1 cellular context compared by ENCODE assay signal in the genomic region with DNA sequence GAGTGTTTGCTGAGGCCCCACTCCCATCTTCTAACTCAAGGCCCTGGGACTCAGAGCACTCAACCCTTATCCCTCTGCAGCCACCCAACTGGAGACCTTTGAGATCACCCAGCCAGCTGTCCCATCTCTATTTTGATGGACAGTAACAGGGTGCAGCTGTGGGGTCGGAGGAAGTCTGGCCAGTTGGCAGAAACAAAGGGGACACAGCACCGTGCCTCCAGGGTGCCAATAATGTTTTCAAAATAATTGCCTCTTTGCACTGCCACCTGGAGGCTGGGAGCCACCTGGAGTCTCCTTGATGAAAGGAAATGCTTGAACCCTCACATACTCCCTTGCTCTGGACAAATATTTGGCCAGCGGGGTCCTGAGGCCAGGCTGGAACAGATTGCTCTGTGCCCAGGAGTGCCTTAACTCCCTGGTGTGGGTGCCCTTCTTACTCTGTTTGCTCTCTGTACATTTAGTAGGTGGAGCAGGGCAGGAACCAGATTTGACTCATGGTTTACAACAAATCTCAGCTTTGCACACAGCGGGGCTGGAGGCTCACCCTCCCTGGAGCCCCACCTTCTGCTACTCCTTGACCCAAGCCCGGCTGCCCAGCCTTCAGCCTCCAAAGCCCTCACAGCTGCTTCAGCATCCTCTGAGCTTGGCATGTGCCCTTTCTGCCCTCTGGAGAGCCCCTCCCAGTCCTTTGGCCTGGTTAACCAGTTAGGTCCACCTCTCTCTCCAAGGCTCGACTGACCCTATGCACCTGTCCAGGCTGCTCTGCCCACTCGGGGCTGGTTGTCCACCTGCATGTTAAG.
TF ChIP-seq lines count a peak whose summit lies in the region.

No MANE protein-coding gene starts in this region.

TF ChIP-seq in WTC11, 78 proteins besides CTCF, POLR2A, EP300 and RAD21 (continued from another document):
- TF ChIP-seq MLX (CRISPR knock-in tag; IDR thresholded peaks at IDR 0.05): no peak
- TF ChIP-seq ESRRA (CRISPR knock-in tag; IDR thresholded peaks at IDR 0.05; ENCODE audit: borderline replicate concordance): no peak
- TF ChIP-seq CREB1 (CRISPR knock-in tag; IDR thresholded peaks at IDR 0.05): no peak
- no peak for TF ChIP-seq USF2 (CRISPR knock-in tag; IDR thresholded peaks at IDR 0.05)
- TF ChIP-seq HMGA2 (CRISPR knock-in tag; IDR thresholded peaks at IDR 0.05): no peak
- no peak for TF ChIP-seq SMAD4 (CRISPR knock-in tag; IDR thresholded peaks at IDR 0.05)
- TF ChIP-seq, protein P1, sequence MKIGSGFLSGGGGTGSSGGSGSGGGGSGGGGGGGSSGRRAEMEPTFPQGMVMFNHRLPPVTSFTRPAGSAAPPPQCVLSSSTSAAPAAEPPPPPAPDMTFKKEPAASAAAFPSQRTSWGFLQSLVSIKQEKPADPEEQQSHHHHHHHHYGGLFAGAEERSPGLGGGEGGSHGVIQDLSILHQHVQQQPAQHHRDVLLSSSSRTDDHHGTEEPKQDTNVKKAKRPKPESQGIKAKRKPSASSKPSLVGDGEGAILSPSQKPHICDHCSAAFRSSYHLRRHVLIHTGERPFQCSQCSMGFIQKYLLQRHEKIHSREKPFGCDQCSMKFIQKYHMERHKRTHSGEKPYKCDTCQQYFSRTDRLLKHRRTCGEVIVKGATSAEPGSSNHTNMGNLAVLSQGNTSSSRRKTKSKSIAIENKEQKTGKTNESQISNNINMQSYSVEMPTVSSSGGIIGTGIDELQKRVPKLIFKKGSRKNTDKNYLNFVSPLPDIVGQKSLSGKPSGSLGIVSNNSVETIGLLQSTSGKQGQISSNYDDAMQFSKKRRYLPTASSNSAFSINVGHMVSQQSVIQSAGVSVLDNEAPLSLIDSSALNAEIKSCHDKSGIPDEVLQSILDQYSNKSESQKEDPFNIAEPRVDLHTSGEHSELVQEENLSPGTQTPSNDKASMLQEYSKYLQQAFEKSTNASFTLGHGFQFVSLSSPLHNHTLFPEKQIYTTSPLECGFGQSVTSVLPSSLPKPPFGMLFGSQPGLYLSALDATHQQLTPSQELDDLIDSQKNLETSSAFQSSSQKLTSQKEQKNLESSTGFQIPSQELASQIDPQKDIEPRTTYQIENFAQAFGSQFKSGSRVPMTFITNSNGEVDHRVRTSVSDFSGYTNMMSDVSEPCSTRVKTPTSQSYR (CRISPR knock-in tag; IDR thresholded peaks at IDR 0.05): no peak
- no peak for TF ChIP-seq ZNF232 (CRISPR knock-in tag; IDR thresholded peaks at IDR 0.05)
- TF ChIP-seq ZNF121 (CRISPR knock-in tag; IDR thresholded peaks at IDR 0.05): no peak
- TF ChIP-seq KAT7 (CRISPR knock-in tag; IDR thresholded peaks at IDR 0.05; ENCODE audit: borderline replicate concordance): no peak
- TF ChIP-seq TCF7 (CRISPR knock-in tag; IDR thresholded peaks at IDR 0.05; ENCODE audit: low read depth): no peak
- TF ChIP-seq, protein P2, sequence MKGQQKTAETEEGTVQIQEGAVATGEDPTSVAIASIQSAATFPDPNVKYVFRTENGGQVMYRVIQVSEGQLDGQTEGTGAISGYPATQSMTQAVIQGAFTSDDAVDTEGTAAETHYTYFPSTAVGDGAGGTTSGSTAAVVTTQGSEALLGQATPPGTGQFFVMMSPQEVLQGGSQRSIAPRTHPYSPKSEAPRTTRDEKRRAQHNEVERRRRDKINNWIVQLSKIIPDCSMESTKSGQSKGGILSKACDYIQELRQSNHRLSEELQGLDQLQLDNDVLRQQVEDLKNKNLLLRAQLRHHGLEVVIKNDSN (CRISPR knock-in tag; IDR thresholded peaks at IDR 0.05): no peak
- TF ChIP-seq FOXP1 (CRISPR knock-in tag; IDR thresholded peaks at IDR 0.05; ENCODE audit: borderline replicate concordance): no peak
- TF ChIP-seq MXD4 (CRISPR knock-in tag; IDR thresholded peaks at IDR 0.05; ENCODE audit: borderline replicate concordance): no peak
TF ChIP-seq in WTC11: peak in this region for 0.
